14 cellular contexts compared by ENCODE assay signal in genomic region chr4:105805501-105806120, GRCh38.
DNase-seq lines count a peak whose midpoint lies in the region; TF ChIP-seq lines count a peak whose summit lies in the region.
"Had no signal": no experiment of that assay in that cellular context is flagged by ENCODE, and none has a peak within 500 bp of the region (broad histone marks: within the 10 kb centered on the region; RNA-seq: fewer than 3 reads in every experiment).

No MANE protein-coding gene starts in this region.

- no peak overlapping the region for H3K4me2 ChIP-seq in smooth muscle cell
- H3K4me2 ChIP-seq: BLaER1 had no signal

- peaks cover 32% of the 10 kb centered on the region for H3K4me1 Mint-ChIP-seq in osteocyte (ENCODE audit: unreplicated experiment)

- H3K4me1 ChIP-seq in esophagus muscularis mucosa = peaks cover 0 to 31% (median 26%) of the 10 kb centered on the region in 4 donors
- H3K4me1 ChIP-seq in smooth muscle cell (ENCODE audit: low read depth) = peaks cover 11% of the 10 kb centered on the region
- H3K4me1 ChIP-seq: BLaER1 had no signal

- WGBS in esophagus muscularis mucosa = 86% methylated on average over 1 of the region's 1 CpG
- WGBS in smooth muscle cell (ENCODE audit: low lambda C conversion rate) = 100% methylated on average over 1 of the region's 1 CpG

- TF ChIP-seq CTCF in fibroblast of the aortic adventitia (IDR thresholded peaks at IDR 0.05; ENCODE audit: insufficient read depth, low read length) (no peak), osteocyte (IDR thresholded peaks at IDR 0.05) (no peak), esophagus muscularis mucosa (IDR thresholded peaks at IDR 0.05) (no peak), smooth muscle cell (IDR thresholded peaks at IDR 0.05; ENCODE audit: borderline replicate concordance, insufficient read depth, poor library complexity, severe bottlenecking) (no peak)

- H3K9me3 ChIP-seq in esophagus muscularis mucosa (no peaks in the 10 kb centered on the region), smooth muscle cell (replicated peaks; ENCODE audit: low read depth) (no peaks in the 10 kb centered on the region)
- H3K9me3 ChIP-seq: BLaER1 had no signal

- H3K27me3 Mint-ChIP-seq in osteocyte (ENCODE audit: unreplicated experiment) = no peaks in the 10 kb centered on the region
- H3K27me3 Mint-ChIP-seq: CD4-positive, CD25-positive, alpha-beta regulatory T cell had no signal

- H3K27ac Mint-ChIP-seq in osteocyte (ENCODE audit: unreplicated experiment) = peak overlapping the region; percentile 46

- H3K36me3 Mint-ChIP-seq in osteocyte (ENCODE audit: unreplicated experiment) = no peaks in the 10 kb centered on the region
- H3K36me3 Mint-ChIP-seq: CD4-positive, CD25-positive, alpha-beta regulatory T cell had no signal

- H3K9ac ChIP-seq in smooth muscle cell (ENCODE audit: low read depth) = no peak overlapping the region
- H3K9ac ChIP-seq: BLaER1, GM23248 had no signal

- H3K4me3 ChIP-seq in fibroblast of the aortic adventitia (ENCODE audit: low read depth, low read length) (no peak overlapping the region), esophagus muscularis mucosa (no peak overlapping the region), smooth muscle cell (no peak overlapping the region)
- H3K4me3 ChIP-seq: BLaER1, GM12878, GM23248 had no signal

- H3F3A ChIP-seq in smooth muscle cell (ENCODE audit: low read depth) = no peaks in the 10 kb centered on the region

- H3K9me3 Mint-ChIP-seq in osteocyte (ENCODE audit: unreplicated experiment) = no peaks in the 10 kb centered on the region
- H3K9me3 Mint-ChIP-seq: CD4-positive, CD25-positive, alpha-beta regulatory T cell had no signal

- H3K27ac ChIP-seq in esophagus muscularis mucosa (replicated peaks in 1 of 4) = no peak overlapping the region
- no peak overlapping the region for H3K27ac ChIP-seq in smooth muscle cell (ENCODE audit: low read depth)
- H3K27ac ChIP-seq: 22Rv1, BLaER1, GM23248 had no signal

- TF ChIP-seq EP300 in esophagus muscularis mucosa (IDR thresholded peaks at IDR 0.05) = no peak

- H3K27me3 ChIP-seq in esophagus muscularis mucosa = no peaks in the 10 kb centered on the region
- no peaks in the 10 kb centered on the region for H3K27me3 ChIP-seq in smooth muscle cell (ENCODE audit: low read depth)
- H3K27me3 ChIP-seq: BLaER1 had no signal

- no peak for TF ChIP-seq POLR2A in esophagus muscularis mucosa (IDR thresholded peaks at IDR 0.05; ENCODE audit: low read depth)

- H3K79me2 ChIP-seq in smooth muscle cell (ENCODE audit: low read depth) = no peaks in the 10 kb centered on the region

- no peaks in the 10 kb centered on the region for H4K20me1 ChIP-seq in smooth muscle cell (ENCODE audit: low read depth)
- H4K20me1 ChIP-seq: BLaER1 had no signal

- no peaks in the 10 kb centered on the region for H3K36me3 ChIP-seq in esophagus muscularis mucosa
- no peaks in the 10 kb centered on the region for H3K36me3 ChIP-seq in smooth muscle cell (ENCODE audit: low read depth)
- H3K36me3 ChIP-seq: BLaER1 had no signal

- no peak overlapping the region for H3K4me3 Mint-ChIP-seq in osteocyte (ENCODE audit: unreplicated experiment)
- H3K4me3 Mint-ChIP-seq: CD4-positive, CD25-positive, alpha-beta regulatory T cell had no signal

- DNase-seq in NCI-H82 (lab: John Stamatoyannopoulos, UW) (peak; percentile 9), NCI-H82 treated with DMSO at 0.1 percent for 48 hours (lab: John Stamatoyannopoulos, UW; ENCODE audit: unreplicated experiment) (no peak), fibroblast of the aortic adventitia (ENCODE audit: low read depth) (peak; percentile 13), osteocyte (ENCODE audit: extremely low spot score, unreplicated experiment) (no peak), LoVo (ENCODE audit: low spot score) (no peak), esophagus muscularis mucosa (ENCODE audit: extremely low spot score) (no peak), smooth muscle cell (lab: John Stamatoyannopoulos, UW; ENCODE audit: unreplicated experiment) (no peak)
- DNase-seq: AML-193; CD4-positive, CD25-positive, alpha-beta regulatory T cell; DMS 273 treated with DMSO at 0.1 percent for 48 hours; GM23248 had no signal

- intact Hi-C loops in esophagus muscularis mucosa (cut with DNase I) = no loop called here

- no peak overlapping the region for H2AFZ ChIP-seq in smooth muscle cell (ENCODE audit: low read depth)
- H2AFZ ChIP-seq: GM23248 had no signal

Comparison
In these comparisons a context has a peak if more than half of its experiments do, and no peak if none do; other contexts are left out.
1. DNase-seq: peak in NCI-H82 (single experiment) and fibroblast of the aortic adventitia (single experiment); none in NCI-H82 treated with DMSO at 0.1 percent for 48 hours (single experiment), osteocyte (single experiment), LoVo (single experiment), esophagus muscularis mucosa (single experiment) and smooth muscle cell (single experiment).